9 cellular contexts compared by ENCODE assay signal in the genomic region with DNA sequence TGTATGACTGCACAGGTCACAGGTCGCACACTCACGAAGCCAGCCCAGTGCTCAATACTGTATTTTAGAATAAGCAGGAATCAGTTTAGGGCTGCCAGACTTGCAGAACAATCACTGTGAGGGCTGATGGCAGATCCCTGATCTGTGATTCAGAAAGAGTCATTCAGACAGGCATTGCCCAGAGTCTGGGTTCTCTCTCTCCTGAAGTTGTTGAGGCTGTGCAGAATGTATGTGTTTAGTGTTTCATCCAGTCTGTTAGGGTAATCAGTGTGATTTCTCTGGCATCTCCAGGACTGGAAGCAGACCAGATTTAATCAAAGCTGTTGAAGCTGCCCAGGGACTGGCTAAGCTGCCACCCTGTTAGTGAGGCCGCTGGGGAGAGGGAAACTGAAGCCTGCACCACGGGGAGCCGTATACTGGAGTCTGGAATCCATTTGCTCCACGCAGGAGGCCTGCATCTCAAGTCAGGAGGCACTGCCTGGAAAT.
DNase-seq lines count a peak whose midpoint lies in the region; ATAC-seq and TF ChIP-seq lines count a peak whose summit lies in the region.
"Had no signal": no experiment of that assay in that cellular context is flagged by ENCODE, and none has a peak within 500 bp of the region (broad histone marks: within the 10 kb centered on the region; RNA-seq: fewer than 3 reads in every experiment).

No MANE protein-coding gene starts in this region.

- no peak for ATAC-seq in HG03280 (IDR thresholded peaks at IDR 0.05; ENCODE audit: unreplicated experiment)

- no peak for TF ChIP-seq CTCF in esophagus squamous epithelium (IDR thresholded peaks at IDR 0.05)
- TF ChIP-seq CTCF in osteocyte (IDR thresholded peaks at IDR 0.05), result no peak

- peak overlapping the region in 3 of 4 donors; percentile 3 to 64 (median 23) for H3K27ac ChIP-seq in esophagus squamous epithelium

- peaks cover 12% of the 10 kb centered on the region for H3K36me3 Mint-ChIP-seq in osteocyte (ENCODE audit: unreplicated experiment)

- H3K27me3 Mint-ChIP-seq in osteocyte (ENCODE audit: unreplicated experiment), result no peaks in the 10 kb centered on the region
- H3K27me3 Mint-ChIP-seq: naive thymus-derived CD8-positive, alpha-beta T cell had no signal

- H3K27ac Mint-ChIP-seq in osteocyte (ENCODE audit: unreplicated experiment), result peak overlapping the region; percentile 75

- no peaks in the 10 kb centered on the region for H3K9me3 ChIP-seq in esophagus squamous epithelium

- DNase-seq in Daoy (ENCODE audit: low read depth), result peak; percentile 53
- peak; percentile 76 for DNase-seq in RPMI7951 (ENCODE audit: low read depth)
- no peak for DNase-seq in esophagus squamous epithelium (lab: John Stamatoyannopoulos, UW)
- no peak for DNase-seq in osteocyte (ENCODE audit: extremely low spot score, unreplicated experiment)
- DNase-seq in activated gamma-delta T cell treated with Interleukin-2 at 50 U/mL for 16 hours, result no peak
- no peak for DNase-seq in NCI-H128 (lab: John Stamatoyannopoulos, UW; ENCODE audit: unreplicated experiment)
- no peak for DNase-seq in NCI-H2196 (lab: John Stamatoyannopoulos, UW; ENCODE audit: unreplicated experiment)
- DNase-seq: naive thymus-derived CD8-positive, alpha-beta T cell had no signal

- no peak overlapping the region for H3K4me3 ChIP-seq in esophagus squamous epithelium

- intact Hi-C loops in esophagus squamous epithelium (cut with DNase I), result no loop called here

- H3K9me3 Mint-ChIP-seq in osteocyte (ENCODE audit: unreplicated experiment), result no peaks in the 10 kb centered on the region
- H3K9me3 Mint-ChIP-seq: naive thymus-derived CD8-positive, alpha-beta T cell had no signal

- H3K36me3 ChIP-seq in esophagus squamous epithelium, result no peaks in the 10 kb centered on the region

- no peaks in the 10 kb centered on the region for H3K27me3 ChIP-seq in esophagus squamous epithelium

- TF ChIP-seq POLR2A in esophagus squamous epithelium (IDR thresholded peaks at IDR 0.05), result no peak

- H3K4me1 ChIP-seq in esophagus squamous epithelium, result peaks cover 9 to 54% (median 24%) of the 10 kb centered on the region in 3 donors

- peaks cover 45% of the 10 kb centered on the region for H3K4me1 Mint-ChIP-seq in osteocyte (ENCODE audit: unreplicated experiment)

- H3K4me3 Mint-ChIP-seq in osteocyte (ENCODE audit: unreplicated experiment), result peak overlapping the region; percentile 28

- WGBS in esophagus squamous epithelium, 2 donors, result 76 to 80% methylated on average over 2 to 5 of the region's 6 CpGs

Comparison
In these comparisons a context has a peak if more than half of its experiments do, and no peak if none do; other contexts are left out.
1. DNase-seq: peak in Daoy (single experiment) and RPMI7951 (single experiment); none in esophagus squamous epithelium (single experiment), osteocyte (single experiment), activated gamma-delta T cell treated with Interleukin-2 at 50 U/mL for 16 hours (single experiment), NCI-H128 (single experiment) and NCI-H2196 (single experiment).